9 cellular contexts compared by ENCODE assay signal in the genomic region with DNA sequence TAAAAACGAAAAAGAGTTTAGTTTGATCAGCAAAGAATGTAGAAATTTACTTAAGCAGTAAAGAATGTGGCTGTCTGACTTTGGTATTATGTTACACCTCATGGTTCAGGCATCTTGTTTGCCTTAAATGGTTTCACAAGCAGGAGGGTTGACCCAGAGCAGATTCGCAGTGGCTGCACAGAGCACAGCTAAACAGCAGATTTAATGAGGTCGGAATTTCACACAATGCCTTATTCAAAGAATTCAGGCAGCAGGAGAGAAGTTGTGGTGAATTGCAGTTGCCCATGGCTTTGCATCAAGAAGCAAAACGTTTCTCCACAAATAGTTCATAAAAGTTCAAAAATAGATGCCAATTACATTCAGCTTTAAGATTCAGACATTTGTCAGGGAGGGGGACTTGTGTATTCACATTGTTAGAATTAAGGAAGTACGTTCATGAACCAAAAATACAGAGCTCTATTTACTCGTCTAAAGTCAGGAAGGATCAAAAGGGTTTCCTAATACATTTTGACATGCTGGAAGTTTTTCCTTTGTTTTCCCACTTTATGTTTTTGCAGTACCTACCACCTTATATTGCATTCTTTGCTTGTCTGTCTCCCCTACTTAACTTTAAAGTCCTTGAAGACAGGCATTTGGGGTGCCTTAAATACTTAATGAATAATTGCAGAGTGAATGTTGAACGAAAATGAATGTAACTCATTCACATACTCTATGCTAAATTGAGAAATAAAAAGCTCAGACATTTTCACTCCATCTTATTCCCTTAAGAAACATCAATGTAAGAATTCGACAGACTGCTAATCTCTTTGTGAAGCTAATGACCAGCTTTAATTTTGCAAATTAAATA.
DNase-seq lines count a peak whose midpoint lies in the region; ATAC-seq lines count a peak whose summit lies in the region.
"Had no signal": no experiment of that assay in that cellular context is flagged by ENCODE, and none has a peak within 500 bp of the region (broad histone marks: within the 10 kb centered on the region; RNA-seq: fewer than 3 reads in every experiment).

No MANE protein-coding gene starts in this region.

- ATAC-seq in GM21825 (IDR thresholded peaks at IDR 0.05; ENCODE audit: unreplicated experiment), result no peak
- ATAC-seq: left colon had no signal

- peak; percentile 41 for DNase-seq in HPDE6-E6E7 (ENCODE audit: extremely low spot score)
- DNase-seq in amniotic stem cell (lab: John Stamatoyannopoulos, UW), result peak; percentile 87
- DNase-seq in iPS-NIHi7 (ENCODE audit: extremely low spot score), result peak; percentile 33
- DNase-seq in stromal cell of bone marrow (ENCODE audit: low read depth), result peak; percentile 85
- no peak for DNase-seq in GM19238 (ENCODE audit: insufficient read length, low spot score)
- no peak for DNase-seq in SKM-1 (lab: John Stamatoyannopoulos, UW; ENCODE audit: unreplicated experiment)
- no peak for DNase-seq in GF-D8 (lab: John Stamatoyannopoulos, UW)
- DNase-seq: left colon had no signal

Comparison
In these comparisons a context has a peak if more than half of its experiments do, and no peak if none do; other contexts are left out.
1. DNase-seq: peak in HPDE6-E6E7 (single experiment), amniotic stem cell (single experiment), iPS-NIHi7 (single experiment) and stromal cell of bone marrow (single experiment); none in GM19238 (single experiment), SKM-1 (single experiment) and GF-D8 (single experiment).